ENCODE assay signal across 14 cellular contexts in the genomic region with DNA sequence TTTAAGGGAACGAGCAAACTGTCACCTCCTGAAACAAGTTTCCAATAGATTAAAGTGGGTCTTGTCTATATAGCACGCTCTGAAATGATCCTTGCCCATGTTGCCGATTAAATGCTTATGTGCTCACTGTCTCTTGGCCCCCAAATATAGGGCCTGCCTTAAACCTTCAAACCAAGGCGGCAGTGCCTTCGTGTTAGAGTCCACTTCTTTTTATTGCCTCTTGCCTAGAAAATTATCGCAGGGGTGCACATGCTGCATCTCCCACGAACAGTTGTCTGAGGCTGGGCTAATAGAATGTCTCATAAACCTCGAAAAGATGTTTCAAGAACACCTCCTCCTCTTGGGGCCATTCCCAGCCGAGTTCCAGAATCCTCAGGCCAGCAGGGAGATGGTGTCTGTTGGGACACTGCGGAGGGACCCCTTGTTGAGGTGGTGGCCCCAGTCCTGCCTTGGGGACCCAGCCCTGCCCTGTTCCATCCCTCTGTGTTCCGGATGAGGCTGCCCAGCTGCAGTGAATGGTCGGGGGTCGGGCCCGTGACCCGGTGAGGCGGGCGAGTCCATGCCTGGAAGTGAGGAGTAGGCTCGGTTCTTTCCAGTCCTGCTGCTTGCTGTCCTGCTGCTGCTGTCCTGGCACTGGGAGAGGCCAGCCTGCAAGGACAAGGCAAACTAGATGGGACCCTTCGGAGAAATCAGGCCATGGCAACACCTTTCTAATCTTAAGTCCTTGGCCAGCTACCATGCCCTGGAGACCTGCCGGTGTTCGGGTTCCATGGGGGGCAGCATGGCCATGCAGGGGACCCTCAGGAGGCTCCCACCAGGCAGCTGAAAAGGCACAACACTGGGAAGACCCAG. TPM values are rescaled to one million over a fixed set of nuclear protein-coding genes. Genes with fewer than 3 reads are reported as not detected.
A peak's percentile ranks its signal among the peaks of the same experiment; 100 is the strongest.
DNase-seq lines count a peak whose midpoint lies in the region; ATAC-seq and TF ChIP-seq lines count a peak whose summit lies in the region.
"Had no signal": no experiment of that assay in that cellular context is flagged by ENCODE, and none has a peak within 500 bp of the region (broad histone marks: within the 10 kb centered on the region; RNA-seq: fewer than 3 reads in every experiment).

No MANE protein-coding gene starts in this region.

- no peaks in the 10 kb centered on the region for H3K36me3 ChIP-seq in right atrium auricular region

- no peak for TF ChIP-seq CTCF in right atrium auricular region (IDR thresholded peaks at IDR 0.05)

- H3K9me3 Mint-ChIP-seq in immature natural killer cell = no peaks in the 10 kb centered on the region

- H3K27ac Mint-ChIP-seq in immature natural killer cell = peak overlapping the region in 3 of 6 donors; percentile 34 to 77 (median 52)

- intact Hi-C loops in Right ventricle myocardium superior (cut with DNase I) = no loop called here

- H3K27me3 Mint-ChIP-seq in immature natural killer cell (ENCODE audit: low read depth in 3 of 3) = peaks cover 0 to 8% (median 5%) of the 10 kb centered on the region in 3 donors

- H3K27ac ChIP-seq in right atrium auricular region = no peak overlapping the region

- DNase-seq in Right ventricle myocardium superior = peak; percentile 24
- DNase-seq in right atrium auricular region (ENCODE audit: low spot score) = no peak
- DNase-seq in OCI-M1 (lab: John Stamatoyannopoulos, UW) = peak; percentile 10
- DNase-seq in immature natural killer cell = no peak
- DNase-seq in GDM1 (lab: John Stamatoyannopoulos, UW) = no peak
- no peak for DNase-seq in RPMI8226
- no peak for DNase-seq in dermis blood vessel endothelial cell
- DNase-seq: Caco-2, GOT3, MM.1S, NCI-H1417 treated with DMSO at 0.1 percent for 48 hours, NCI-H2029, NCI-H510A treated with DMSO at 0.1 percent for 48 hours had no signal

- no peaks in the 10 kb centered on the region for H3K36me3 Mint-ChIP-seq in immature natural killer cell

- no peak overlapping the region for H3K4me3 ChIP-seq in right atrium auricular region

- no peaks in the 10 kb centered on the region for H3K9me3 ChIP-seq in right atrium auricular region

- ATAC-seq in Right ventricle myocardium superior (ENCODE audit: poor library complexity) (no peak), HG03045 (IDR thresholded peaks at IDR 0.05; ENCODE audit: unreplicated experiment) (no peak)

- no peaks in the 10 kb centered on the region for H3K27me3 ChIP-seq in right atrium auricular region

- peaks cover 0 to 38% of the 10 kb centered on the region in 2 donors for H3K4me1 ChIP-seq in right atrium auricular region

- peak overlapping the region in 3 of 5 donors; percentile 33 to 43 (median 33) for H3K4me3 Mint-ChIP-seq in immature natural killer cell

- H3K4me1 Mint-ChIP-seq in immature natural killer cell = peaks cover 35 to 44% of the 10 kb centered on the region in 2 donors

RNA-seq across cellular contexts. Expression of a gene that starts 34.7 kb away (rescaled TPM):
- total RNA-seq in Right ventricle myocardium superior (12.1 TPM), right atrium auricular region (10 to 100 TPM; 13.4 to 19.8 TPM), dermis blood vessel endothelial cell (3.7 and 4.8 TPM in 2 replicates)
- under 1 TPM in 2 of 3 donors, not detected in 1; 0.34 to 0.40 TPM for polyA plus RNA-seq in immature natural killer cell

Comparison
In these comparisons a context has a peak if more than half of its experiments do, and no peak if none do; other contexts are left out.
1. DNase-seq: peak in Right ventricle myocardium superior (single experiment) and OCI-M1 (single experiment); none in right atrium auricular region (single experiment), immature natural killer cell (0 of 3), GDM1 (single experiment), RPMI8226 (single experiment) and dermis blood vessel endothelial cell (single experiment).